In genomic region chr19:38037151-38037611, GRCh38 we compare ENCODE assay signal across 12 cellular contexts.
DNase-seq lines count a peak whose midpoint lies in the region; ATAC-seq, FAIRE-seq and TF ChIP-seq lines count a peak whose summit lies in the region.
"Had no signal": no experiment of that assay in that cellular context is flagged by ENCODE, and none has a peak within 500 bp of the region (broad histone marks: within the 10 kb centered on the region; RNA-seq: fewer than 3 reads in every experiment).

No MANE protein-coding gene starts in this region.

- H3K27me3 ChIP-seq in H1 (replicated peaks in 1 of 4; ENCODE audit: control insufficient read depth in 3 of 4, extremely low read depth in 1 of 4, insufficient read depth in 3 of 4, low read length in 3 of 4) = no peaks in the 10 kb centered on the region
- H3K27me3 ChIP-seq in gastrocnemius medialis = no peaks in the 10 kb centered on the region

- TF ChIP-seq RAD21 in H1 (IDR thresholded peaks at IDR 0.05 in 1 of 2, conservative IDR thresholded peaks at IDR 0.05 in 1 of 2; ENCODE audit: low read depth in 2 of 2, low read length in 2 of 2) = no peak

- POLR2A ChIA-PET in H1 (lab: Charles Lee; ENCODE audit: partially characterized antibody) = interaction anchor here (0.6 to 5.0 kb wide), 3 partner anchors 8 to 131 kb away, joined by 4 to 26 read pairs (median 8); partner anchors contain the start of genes SIPA1L3 and WDR87

- no peak overlapping the region for H3K23ac ChIP-seq in H1 (ENCODE audit: insufficient read length)

- intact Hi-C loops in gastrocnemius medialis (cut with DNase I; ENCODE audit: low total_unique reads) = no loop called here

- H4K20me1 ChIP-seq in H1 (replicated peaks in 1 of 2; ENCODE audit: control insufficient read depth in 1 of 2, insufficient read depth in 2 of 2, low read length in 2 of 2) = peaks cover 0 to 7% of the 10 kb centered on the region in 2 experiments

- H3K14ac ChIP-seq in H1 (ENCODE audit: insufficient read length) = no peak overlapping the region

- no peak overlapping the region; the same call in 1 of the 2 replicates for H3K18ac ChIP-seq in H1 (ENCODE audit: extremely low read depth, low read length)

- no peak overlapping the region for H2BK120ac ChIP-seq in H1 (replicated peaks; ENCODE audit: low read depth, low read length)

- CTCF ChIA-PET in H1 (lab: Charles Lee; ENCODE audit: partially characterized antibody) = interaction anchor here (0.6 to 3.3 kb wide), 7 partner anchors 9 to 138 kb away, joined by 3 to 14 read pairs (median 5); no protein-coding TSS in a partner anchor

- DNase-seq in NCI-H748 (lab: John Stamatoyannopoulos, UW; ENCODE audit: unreplicated experiment) (peak; percentile 80), NCI-H748 treated with DMSO at 0.1 percent for 48 hours (lab: John Stamatoyannopoulos, UW) (no peak), NCI-H2171 treated with DMSO at 0.1 percent for 48 hours (lab: John Stamatoyannopoulos, UW) (peak; percentile 77), H1 (ENCODE audit: low read depth in 1 of 2, low spot score in 2 of 2) (no peak), gastrocnemius medialis (no peak), AG20443 (ENCODE audit: low spot score) (no peak)
- DNase-seq: activated gamma-delta T cell, occipital lobe, substantia nigra had no signal

- H3K56ac ChIP-seq in H1 (replicated peaks; ENCODE audit: insufficient read length, low read depth, low read length) = no peak overlapping the region

- no peak overlapping the region for H3K9ac ChIP-seq in H1 (replicated peaks in 1 of 4; ENCODE audit: extremely low read depth in 1 of 4, low read depth in 3 of 4, low read length in 3 of 4)

- H3K36me3 ChIP-seq in H1 (ENCODE audit: control insufficient read depth in 2 of 4, insufficient read depth in 4 of 4, low read length in 3 of 4) = no peaks in the 10 kb centered on the region; a peak in 1 of 8 replicates
- H3K36me3 ChIP-seq in gastrocnemius medialis = no peaks in the 10 kb centered on the region

- H2AK5ac ChIP-seq in H1 (ENCODE audit: low read depth, low read length) = no peak overlapping the region

- no peak overlapping the region for H2BK20ac ChIP-seq in H1 (ENCODE audit: low read length)

- no peak overlapping the region for H2AFZ ChIP-seq in H1 (ENCODE audit: low read length)

- no peak for TF ChIP-seq EP300 in H1 (IDR thresholded peaks at IDR 0.05; ENCODE audit: borderline replicate concordance in 1 of 2, low read depth in 2 of 2, low read length in 2 of 2)

- 0 out of 2 replicates have a peak overlapping the region, but pooled peaks have one; percentile 54 for H2BK5ac ChIP-seq in H1 (ENCODE audit: low read depth, low read length)

- in situ Hi-C loops in gastrocnemius medialis (cut with MboI; ENCODE audit: low sequenced_read_pairs in 4 of 4) = no loop called here

- no peak for FAIRE-seq in H1 (lab: Jason Lieb, UNC)

- ATAC-seq in gastrocnemius medialis (peak; percentile 30 to 47), HG02870 (IDR thresholded peaks at IDR 0.05; ENCODE audit: unreplicated experiment) (no peak), GM19467 (IDR thresholded peaks at IDR 0.05; ENCODE audit: unreplicated experiment) (no peak)

- H3K23me2 ChIP-seq in H1 (ENCODE audit: low read depth, low read length) = no peaks in the 10 kb centered on the region; the same call in 1 of the 2 replicates

- H4K5ac ChIP-seq in H1 (ENCODE audit: insufficient read length, low read depth, low read length) = no peak overlapping the region

- TF ChIP-seq CTCF in H1 (IDR thresholded peaks at IDR 0.05; ENCODE audit: control extremely low read depth in 1 of 3, insufficient read depth in 1 of 3, low read depth in 1 of 3, low read length in 3 of 3) (no peak), gastrocnemius medialis (IDR thresholded peaks at IDR 0.05 in 4 of 5, conservative IDR thresholded peaks at IDR 0.05 in 1 of 5) (no peak)

- H3K4me2 ChIP-seq in H1 (ENCODE audit: insufficient read depth in 1 of 2, low read depth in 2 of 2, low read length in 2 of 2) = 0 out of 4 replicates have a peak overlapping the region, but pooled peaks of 1 of the 2 experiments have one; percentile 19

- H3K4me1 ChIP-seq in H1 (replicated peaks in 1 of 4; ENCODE audit: control insufficient read depth in 3 of 4, insufficient read depth in 4 of 4, low read length in 3 of 4) (peaks cover 7 to 19% (median 14%) of the 10 kb centered on the region in 4 experiments), gastrocnemius medialis (peaks cover 24 to 25% of the 10 kb centered on the region in 2 donors)

- peaks cover 0 to 10% of the 10 kb centered on the region in 2 experiments; a peak in 1 of 4 replicates for H3K79me2 ChIP-seq in H1 (ENCODE audit: control insufficient read depth in 1 of 2, insufficient read depth in 2 of 2, low read length in 2 of 2)

- TF ChIP-seq POLR2A in H1 (IDR thresholded peaks at IDR 0.05; ENCODE audit: control extremely low read depth in 1 of 2, low read depth in 2 of 2, low read length in 2 of 2) (no peak), gastrocnemius medialis (IDR thresholded peaks at IDR 0.05) (no peak)

- no peak overlapping the region for H2BK15ac ChIP-seq in H1 (ENCODE audit: low read length)

- peaks cover 9% of the 10 kb centered on the region for H3K79me1 ChIP-seq in H1 (ENCODE audit: low read depth, low read length)

- H3K4ac ChIP-seq in H1 (replicated peaks; ENCODE audit: insufficient read length, low read depth, low read length) = no peak overlapping the region

- no peak overlapping the region for H4K8ac ChIP-seq in H1 (ENCODE audit: extremely low read depth, insufficient read depth, low read length)

- H3K27ac ChIP-seq in H1 (ENCODE audit: low read depth, low read length) (no peak overlapping the region), gastrocnemius medialis (peak overlapping the region; percentile 31 to 52 (median 49))
- H3K27ac ChIP-seq: SK-N-MC had no signal

- H2BK12ac ChIP-seq in H1 (ENCODE audit: low read depth, low read length) = no peak overlapping the region; the same call in 1 of the 2 replicates

- H4K91ac ChIP-seq in H1 (replicated peaks; ENCODE audit: insufficient read length, low read length) = no peak overlapping the region

- WGBS in H1 (ENCODE audit: extremely low coverage in 1 of 2, insufficient coverage in 1 of 2, insufficient read length in 1 of 2, insufficient replicate concordance in 2 of 2, low coverage in 1 of 2, low lambda C conversion rate in 2 of 2, missing lambda C conversion rate in 1 of 2), 2 experiments = 78% methylated on average over 11 of the region's 11 CpGs; no CpG with 5 or more reads in 1 of the 2 experiments

- H3K9me3 ChIP-seq in H1 (ENCODE audit: insufficient read depth in 2 of 2, low read depth in 1 of 2, low read length in 1 of 2) (no peaks in the 10 kb centered on the region), gastrocnemius medialis (no peaks in the 10 kb centered on the region)

- H3K4me3 ChIP-seq in H1 (ENCODE audit: extremely low read depth in 1 of 4, insufficient read depth in 2 of 4, low read depth in 3 of 4, low read length in 4 of 4) (no peak overlapping the region), gastrocnemius medialis (no peak overlapping the region)
- H3K4me3 ChIP-seq: SK-N-MC had no signal

TF ChIP-seq in H1, 55 proteins besides CTCF, POLR2A, EP300 and RAD21:
- TF ChIP-seq POLR2AphosphoS5 (IDR thresholded peaks at IDR 0.05; ENCODE audit: low read depth, low read length) (no peak), RXRA (IDR thresholded peaks at IDR 0.05; ENCODE audit: insufficient read depth, low read depth, low read length) (no peak), TAF1 (IDR thresholded peaks at IDR 0.05; ENCODE audit: low read depth, low read length) (no peak), RNF2 (IDR thresholded peaks at IDR 0.05; ENCODE audit: borderline replicate concordance, low read depth, low read length, missing control alignments, poor library complexity, severe bottlenecking) (no peak), ASH2L (IDR thresholded peaks at IDR 0.05; ENCODE audit: low read length) (no peak), NRF1 (IDR thresholded peaks at IDR 0.05; ENCODE audit: low read depth, low read length) (no peak), HDAC2 (IDR thresholded peaks at IDR 0.05; ENCODE audit: borderline replicate concordance in 1 of 2, low read depth in 2 of 2, low read length in 2 of 2) (no peak), CHD2 (IDR thresholded peaks at IDR 0.05; ENCODE audit: low read length) (no peak), SP4 (IDR thresholded peaks at IDR 0.05; ENCODE audit: low read length) (no peak), CBX5 (IDR thresholded peaks at IDR 0.05; ENCODE audit: low read depth, low read length) (no peak), GABPA (IDR thresholded peaks at IDR 0.05; ENCODE audit: borderline replicate concordance, insufficient read depth, low read length) (no peak), JUND (IDR thresholded peaks at IDR 0.05; ENCODE audit: low read length) (no peak), YY1 (IDR thresholded peaks at IDR 0.05; ENCODE audit: low read depth, low read length) (no peak), SIX5 (IDR thresholded peaks at IDR 0.05; ENCODE audit: low read depth, low read length) (no peak), TAF7 (optimal IDR thresholded peaks at IDR 0.05; ENCODE audit: borderline replicate concordance, low read depth, low read length) (no peak), JUN (IDR thresholded peaks at IDR 0.05; ENCODE audit: low read depth, low read length) (no peak), KDM1A (IDR thresholded peaks at IDR 0.05; ENCODE audit: borderline replicate concordance, low read length) (no peak), SIRT6 (IDR thresholded peaks at IDR 0.05; ENCODE audit: low read length) (no peak)

Comparison
In these comparisons a context has a peak if more than half of its experiments do, and no peak if none do; other contexts are left out.
1. DNase-seq: peak in NCI-H748 (single experiment) and NCI-H2171 treated with DMSO at 0.1 percent for 48 hours (single experiment); none in NCI-H748 treated with DMSO at 0.1 percent for 48 hours (single experiment), H1 (0 of 2), gastrocnemius medialis (0 of 2) and AG20443 (single experiment).
2. ATAC-seq: peak in gastrocnemius medialis (2 of 2); none in HG02870 (single experiment) and GM19467 (single experiment).